ENCODE assay signal across 1 cellular context in genomic region chr1:63779338-63779819, GRCh38.
A peak's percentile ranks its signal among the peaks of the same experiment; 100 is the strongest.
TF ChIP-seq lines count a peak whose summit lies in the region.

No MANE protein-coding gene starts in this region.

TF ChIP-seq in HEK293, 187 proteins besides CTCF, POLR2A, EP300 and RAD21 (continued from another document):
- TF ChIP-seq ZBTB44 (tag by site-specific recombination; IDR thresholded peaks at IDR 0.05) (peak; percentile 73), ZNF354C (tag by site-specific recombination; IDR thresholded peaks at IDR 0.05; ENCODE audit: borderline replicate concordance, low read depth) (no peak), ZNF624 (tag by site-specific recombination; IDR thresholded peaks at IDR 0.05) (no peak), ZNF366 (tag by site-specific recombination; conservative IDR thresholded peaks at IDR 0.05) (no peak), ZNF335 (tag by site-specific recombination; conservative IDR thresholded peaks at IDR 0.05) (peak; percentile 40; the same call in 1 of the 2 replicates), ZNF843 (tag by site-specific recombination; IDR thresholded peaks at IDR 0.05) (peak; percentile 55; the same call in 1 of the 2 replicates), SP3 (tag by site-specific recombination; IDR thresholded peaks at IDR 0.05) (no peak), ZNF114 (tag by site-specific recombination; IDR thresholded peaks at IDR 0.05) (no peak), ZNF747 (tag by site-specific recombination; IDR thresholded peaks at IDR 0.05) (no peak), ZNF639 (tag by site-specific recombination; IDR thresholded peaks at IDR 0.05) (no peak), OSR2 (tag by site-specific recombination; IDR thresholded peaks at IDR 0.05) (peak; percentile 64), ZNF830 (tag by site-specific recombination; IDR thresholded peaks at IDR 0.05; ENCODE audit: low read depth) (no peak), PRDM4 (tag by site-specific recombination; IDR thresholded peaks at IDR 0.05) (no peak), YY2 (tag by site-specific recombination; IDR thresholded peaks at IDR 0.05) (no peak), GLIS2 (tag by site-specific recombination; IDR thresholded peaks at IDR 0.05) (no peak), ZNF600 (tag by site-specific recombination; IDR thresholded peaks at IDR 0.05) (no peak), GLI4 (tag by site-specific recombination; IDR thresholded peaks at IDR 0.05) (no peak), KLF10 (tag by site-specific recombination; IDR thresholded peaks at IDR 0.05) (peak; percentile 54; the same call in 1 of the 2 replicates), OVOL3 (tag by site-specific recombination; IDR thresholded peaks at IDR 0.05) (peak; percentile 50; the same call in 1 of the 2 replicates), PRDM10 (tag by site-specific recombination; IDR thresholded peaks at IDR 0.05) (peak; percentile 23; the same call in 1 of the 2 replicates), ZNF175 (tag by site-specific recombination; IDR thresholded peaks at IDR 0.05) (no peak), ZNF404 (tag by site-specific recombination; IDR thresholded peaks at IDR 0.05) (no peak), EGR2 (tag by site-specific recombination; IDR thresholded peaks at IDR 0.05; ENCODE audit: low read depth) (no peak), ZNF513 (tag by site-specific recombination; IDR thresholded peaks at IDR 0.05) (no peak), ZNF449 (tag by site-specific recombination; IDR thresholded peaks at IDR 0.05) (no peak), ZNF23 (tag by site-specific recombination; IDR thresholded peaks at IDR 0.05; ENCODE audit: borderline replicate concordance) (no peak), PRDM6 (tag by site-specific recombination; IDR thresholded peaks at IDR 0.05) (peak; percentile 63), ZNF19 (tag by site-specific recombination; IDR thresholded peaks at IDR 0.05; ENCODE audit: low read depth) (no peak), ZNF121 (tag by site-specific recombination; IDR thresholded peaks at IDR 0.05) (no peak), INSM2 (tag by site-specific recombination; IDR thresholded peaks at IDR 0.05) (0 out of 2 replicates have a peak, but pooled peaks have one; percentile 45), FEZF1 (tag by site-specific recombination; IDR thresholded peaks at IDR 0.05) (peak; percentile 74), PATZ1 (tag by site-specific recombination; IDR thresholded peaks at IDR 0.05) (no peak)
TF ChIP-seq in HEK293: peak in this region for 12.
